Comparison of ENCODE assay signal across 2 cellular contexts in genomic region chr17:17537311-17538099, GRCh38.
TF ChIP-seq lines count a peak whose summit lies in the region.

No MANE protein-coding gene starts in this region.

TF ChIP-seq in GM23338, 12 proteins besides CTCF, POLR2A, EP300 and RAD21 (continued from another document):
- no peak for TF ChIP-seq REST (IDR thresholded peaks at IDR 0.05; ENCODE audit: unreplicated experiment)
- no peak for TF ChIP-seq CREB1 (CRISPR knock-in tag; IDR thresholded peaks at IDR 0.05; ENCODE audit: low read depth)
- TF ChIP-seq JUNB (IDR thresholded peaks at IDR 0.05; ENCODE audit: unreplicated experiment): no peak
- no peak for TF ChIP-seq NANOG (IDR thresholded peaks at IDR 0.05; ENCODE audit: borderline replicate concordance)
- TF ChIP-seq ETS1 (IDR thresholded peaks at IDR 0.05): no peak
- TF ChIP-seq POLR2AphosphoS5 (IDR thresholded peaks at IDR 0.05; ENCODE audit: low read depth): no peak
- TF ChIP-seq EZH2phosphoT487 (IDR thresholded peaks at IDR 0.05; ENCODE audit: unreplicated experiment): no peak
- no peak for TF ChIP-seq ZNF462 (CRISPR knock-in tag; IDR thresholded peaks at IDR 0.05)
- TF ChIP-seq STAT1 (IDR thresholded peaks at IDR 0.05; ENCODE audit: unreplicated experiment): no peak
- TF ChIP-seq EZH2 (IDR thresholded peaks at IDR 0.05; ENCODE audit: low read depth, unreplicated experiment): no peak

TF ChIP-seq in WTC11, 78 proteins besides CTCF, POLR2A, EP300 and RAD21:
- TF ChIP-seq PRDM15 (CRISPR knock-in tag; IDR thresholded peaks at IDR 0.05): no peak
- TF ChIP-seq EMX1 (CRISPR knock-in tag; IDR thresholded peaks at IDR 0.05): no peak
- no peak for TF ChIP-seq TEAD4 (CRISPR knock-in tag; IDR thresholded peaks at IDR 0.05)
- TF ChIP-seq ATF1 (CRISPR knock-in tag; IDR thresholded peaks at IDR 0.05): no peak
